Comparison of ENCODE assay signal across 13 cellular contexts in the genomic region with DNA sequence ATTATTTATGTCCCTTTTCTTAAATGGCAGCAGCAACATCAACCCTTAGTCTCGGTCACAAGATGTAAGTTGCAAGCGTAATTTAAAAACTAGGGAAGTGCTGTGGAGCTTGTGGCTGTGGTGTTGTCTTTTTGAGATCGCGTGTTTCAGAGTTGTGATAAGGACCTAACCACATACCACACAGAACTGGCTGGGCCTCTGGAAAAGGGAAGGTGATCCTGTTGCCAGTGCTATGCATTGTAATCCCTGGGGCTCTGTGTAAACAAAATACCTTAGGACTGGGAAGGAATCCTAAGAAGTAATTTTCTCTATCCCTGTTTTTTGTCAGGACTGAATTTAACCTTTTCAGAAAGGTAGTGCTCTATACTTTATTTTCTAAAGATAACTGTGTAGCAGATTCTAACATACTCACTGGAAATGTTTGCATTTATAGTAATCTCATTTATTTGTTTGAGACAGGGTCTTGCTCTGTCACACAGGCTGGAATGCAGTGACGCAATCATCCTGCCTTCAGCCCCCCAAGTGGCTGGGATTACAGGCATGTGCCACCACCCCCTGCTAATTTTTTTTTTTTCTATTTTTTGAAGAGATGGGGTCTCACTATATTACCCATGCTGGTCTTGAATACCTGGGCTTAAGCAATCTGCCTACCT.
DNase-seq lines count a peak whose midpoint lies in the region; ATAC-seq, FAIRE-seq and TF ChIP-seq lines count a peak whose summit lies in the region.
"Had no signal": no experiment of that assay in that cellular context is flagged by ENCODE, and none has a peak within 500 bp of the region (broad histone marks: within the 10 kb centered on the region; RNA-seq: fewer than 3 reads in every experiment).

No MANE protein-coding gene starts in this region.

- H3K36me3 ChIP-seq in Loucy (ENCODE audit: insufficient read depth, low read length) = no peaks in the 10 kb centered on the region
- H3K36me3 ChIP-seq in HepG2 (replicated peaks in 1 of 2; ENCODE audit: control insufficient read depth in 1 of 2, insufficient read depth in 2 of 2, low read length in 2 of 2) = peaks cover 0 to 4% of the 10 kb centered on the region in 2 experiments; a peak in 1 of 5 replicates

- TF ChIP-seq EP300 in HepG2 (IDR thresholded peaks at IDR 0.05; ENCODE audit: low read depth in 2 of 2, low read length in 2 of 2) = no peak
- no peak for TF ChIP-seq EP300 in HepG2 (CRISPR knock-in tag; IDR thresholded peaks at IDR 0.05; ENCODE audit: borderline replicate concordance)

- FAIRE-seq in HepG2 (lab: Jason Lieb, UNC) = peak; percentile 88

- H2AFZ ChIP-seq in Loucy (ENCODE audit: low read length) (no peak overlapping the region), HepG2 (ENCODE audit: low read length) (no peak overlapping the region)

- no peaks in the 10 kb centered on the region for H4K20me1 ChIP-seq in Loucy (ENCODE audit: insufficient read depth, low read length, poor library complexity, severe bottlenecking)
- H4K20me1 ChIP-seq in HepG2 (ENCODE audit: insufficient read depth, low read length) = no peaks in the 10 kb centered on the region

- TF ChIP-seq RAD21 in HepG2 (CRISPR knock-in tag; IDR thresholded peaks at IDR 0.05) = no peak

- 17% methylated on average over 5 of the region's 5 CpGs for WGBS in HepG2 (ENCODE audit: low lambda C conversion rate)

- H3K79me2 ChIP-seq in Loucy (ENCODE audit: insufficient read depth, low read length) (no peaks in the 10 kb centered on the region), HepG2 (ENCODE audit: insufficient read depth, low read length) (peaks cover 2% of the 10 kb centered on the region)

- peak; percentile 92 for ATAC-seq in HepG2
- ATAC-seq in GM21423 (IDR thresholded peaks at IDR 0.05; ENCODE audit: unreplicated experiment) = no peak

- DNase-seq in CMK (ENCODE audit: low read depth) (peak; percentile 61), astrocyte of the cerebellum (ENCODE audit: low read depth) (peak; percentile 84), HepG2 (ENCODE audit: low spot score) (peak; percentile 87), NCI-H748 (lab: John Stamatoyannopoulos, UW; ENCODE audit: unreplicated experiment) (no peak), NCI-H69 (lab: John Stamatoyannopoulos, UW) (no peak)
- no peak for DNase-seq in activated effector memory CD4-positive, alpha-beta T cell treated with Interleukin-2 at 50 U/mL for 16 hours
- DNase-seq: activated CD4-positive, CD25-positive, alpha-beta regulatory T cell treated with anti-CD3 and anti-CD28 coated beads, Interleukin-2, amount 50 U/mL, for 72 hours; CD8-positive, alpha-beta memory T cell; glutamatergic neuron; NCI-H1417 treated with DMSO at 0.1 percent for 48 hours; stimulated activated naive CD4-positive, alpha-beta T cell had no signal

- no TSS peak for BruUV-seq in HepG2 (replicated peaks; lab: Mats Ljungman, UMichigan)

- POLR2A ChIA-PET in HepG2 (lab: Yijun Ruan, JAX) = no interaction called here

- peak overlapping the region; percentile 59 for H3K27ac ChIP-seq in HepG2 (ENCODE audit: extremely low read length, insufficient read depth, low read length)

- H3K4me3 ChIP-seq in Loucy (ENCODE audit: low read length, poor library complexity, severe bottlenecking) (no peak overlapping the region), astrocyte of the cerebellum (ENCODE audit: low read depth, low read length) (no peak overlapping the region), HepG2 (replicated peaks in 1 of 3; ENCODE audit: insufficient read depth in 1 of 3, low read depth in 2 of 3, low read length in 3 of 3) (no peak overlapping the region; a peak in 1 of 6 replicates)

- no peak for TF ChIP-seq POLR2A in HepG2 (IDR thresholded peaks at IDR 0.05; ENCODE audit: insufficient read depth in 1 of 2, low read depth in 2 of 2, low read length in 2 of 2)

- H3K9me3 ChIP-seq in Loucy (ENCODE audit: insufficient read depth, low read depth, low read length) (no peaks in the 10 kb centered on the region), HepG2 (ENCODE audit: low read length) (no peaks in the 10 kb centered on the region)

- CTCF ChIA-PET in HepG2 (lab: Yijun Ruan, JAX; ENCODE audit: low intra/inter-chr PET ratio, low total read pairs) = no interaction called here

- peak overlapping the region; percentile 2 for H3K4me2 ChIP-seq in Loucy (ENCODE audit: low read depth, low read length, poor library complexity, severe bottlenecking)
- peak overlapping the region; percentile 65 for H3K4me2 ChIP-seq in HepG2 (ENCODE audit: low read depth, low read length)

- H3F3A ChIP-seq in Loucy (ENCODE audit: low read depth) = no peaks in the 10 kb centered on the region; the same call in 1 of the 2 replicates

- no peaks in the 10 kb centered on the region for H3K9me2 ChIP-seq in Loucy (replicated peaks; ENCODE audit: low read depth, low read length)

- H3K4me1 ChIP-seq in Loucy (ENCODE audit: insufficient read depth, low read length, poor library complexity, severe bottlenecking) = peaks cover 46% of the 10 kb centered on the region
- peaks cover 41% of the 10 kb centered on the region for H3K4me1 ChIP-seq in HepG2 (ENCODE audit: insufficient read depth, low read length)

- H3K27me3 ChIP-seq in Loucy (ENCODE audit: insufficient read depth, low read length, poor library complexity, severe bottlenecking) (no peaks in the 10 kb centered on the region), HepG2 (ENCODE audit: control insufficient read depth in 1 of 2, insufficient read depth in 2 of 2, low read length in 2 of 2) (no peaks in the 10 kb centered on the region)

- in situ Hi-C loops in astrocyte of the cerebellum (cut with HindIII; ENCODE audit: low sequenced_read_pairs) = no loop called here
- in situ Hi-C loops in HepG2 (cut with HindIII; ENCODE audit: extremely low pct_ligation_motif_present, low pct_unique_long_range_greater_than_20kb) = no loop called here

- intact Hi-C loops in HepG2 (cut with micrococcal nuclease; ENCODE audit: unreplicated experiment) = loop anchor here (1.0 to 5.0 kb wide), 2 partner anchors 24 to 34 kb away; no protein-coding TSS in a partner anchor

- H3K9ac ChIP-seq in Loucy (ENCODE audit: low read depth, low read length, poor library complexity, severe bottlenecking) = no peak overlapping the region
- no peak overlapping the region for H3K9ac ChIP-seq in HepG2 (ENCODE audit: insufficient read depth, low read depth, low read length)

- TF ChIP-seq CTCF in Loucy (conservative IDR thresholded peaks at IDR 0.05; ENCODE audit: low read length) = no peak
- no peak for TF ChIP-seq CTCF in astrocyte of the cerebellum (IDR thresholded peaks at IDR 0.05; ENCODE audit: low read depth, low read length, missing control alignments)
- TF ChIP-seq CTCF in HepG2 (CRISPR knock-in tag; IDR thresholded peaks at IDR 0.05) = no peak

TF ChIP-seq in HepG2, 621 proteins besides CTCF, POLR2A, EP300 and RAD21 (continues in another document):
- TF ChIP-seq ZSCAN9 (CRISPR knock-in tag; IDR thresholded peaks at IDR 0.05; ENCODE audit: borderline replicate concordance) (no peak), HOXA3 (CRISPR knock-in tag; IDR thresholded peaks at IDR 0.05) (0 out of 2 replicates have a peak, but pooled peaks have one; percentile 21), FOXA1 (IDR thresholded peaks at IDR 0.05) (no peak), FOXA1 (CRISPR knock-in tag; IDR thresholded peaks at IDR 0.05) (peak; percentile 54), FOXP4 (CRISPR knock-in tag; IDR thresholded peaks at IDR 0.05) (peak; percentile 64; the same call in 1 of the 2 replicates), ZNF335 (CRISPR knock-in tag; IDR thresholded peaks at IDR 0.05) (no peak)
- TF ChIP-seq, protein P1, sequence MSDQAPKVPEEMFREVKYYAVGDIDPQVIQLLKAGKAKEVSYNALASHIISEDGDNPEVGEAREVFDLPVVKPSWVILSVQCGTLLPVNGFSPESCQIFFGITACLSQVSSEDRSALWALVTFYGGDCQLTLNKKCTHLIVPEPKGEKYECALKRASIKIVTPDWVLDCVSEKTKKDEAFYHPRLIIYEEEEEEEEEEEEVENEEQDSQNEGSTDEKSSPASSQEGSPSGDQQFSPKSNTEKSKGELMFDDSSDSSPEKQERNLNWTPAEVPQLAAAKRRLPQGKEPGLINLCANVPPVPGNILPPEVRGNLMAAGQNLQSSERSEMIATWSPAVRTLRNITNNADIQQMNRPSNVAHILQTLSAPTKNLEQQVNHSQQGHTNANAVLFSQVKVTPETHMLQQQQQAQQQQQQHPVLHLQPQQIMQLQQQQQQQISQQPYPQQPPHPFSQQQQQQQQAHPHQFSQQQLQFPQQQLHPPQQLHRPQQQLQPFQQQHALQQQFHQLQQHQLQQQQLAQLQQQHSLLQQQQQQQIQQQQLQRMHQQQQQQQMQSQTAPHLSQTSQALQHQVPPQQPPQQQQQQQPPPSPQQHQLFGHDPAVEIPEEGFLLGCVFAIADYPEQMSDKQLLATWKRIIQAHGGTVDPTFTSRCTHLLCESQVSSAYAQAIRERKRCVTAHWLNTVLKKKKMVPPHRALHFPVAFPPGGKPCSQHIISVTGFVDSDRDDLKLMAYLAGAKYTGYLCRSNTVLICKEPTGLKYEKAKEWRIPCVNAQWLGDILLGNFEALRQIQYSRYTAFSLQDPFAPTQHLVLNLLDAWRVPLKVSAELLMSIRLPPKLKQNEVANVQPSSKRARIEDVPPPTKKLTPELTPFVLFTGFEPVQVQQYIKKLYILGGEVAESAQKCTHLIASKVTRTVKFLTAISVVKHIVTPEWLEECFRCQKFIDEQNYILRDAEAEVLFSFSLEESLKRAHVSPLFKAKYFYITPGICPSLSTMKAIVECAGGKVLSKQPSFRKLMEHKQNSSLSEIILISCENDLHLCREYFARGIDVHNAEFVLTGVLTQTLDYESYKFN (CRISPR knock-in tag; conservative IDR thresholded peaks at IDR 0.05) = peak; percentile 23; the same call in 1 of the 2 replicates

Comparison
In these comparisons a context has a peak if more than half of its experiments do, and no peak if none do; other contexts are left out.
1. DNase-seq: peak in CMK (single experiment), astrocyte of the cerebellum (single experiment) and HepG2 (single experiment); none in NCI-H748 (single experiment), activated effector memory CD4-positive, alpha-beta T cell treated with Interleukin-2 at 50 U/mL for 16 hours (single experiment) and NCI-H69 (single experiment).